ENCODE assay signal across 8 cellular contexts in the genomic region with DNA sequence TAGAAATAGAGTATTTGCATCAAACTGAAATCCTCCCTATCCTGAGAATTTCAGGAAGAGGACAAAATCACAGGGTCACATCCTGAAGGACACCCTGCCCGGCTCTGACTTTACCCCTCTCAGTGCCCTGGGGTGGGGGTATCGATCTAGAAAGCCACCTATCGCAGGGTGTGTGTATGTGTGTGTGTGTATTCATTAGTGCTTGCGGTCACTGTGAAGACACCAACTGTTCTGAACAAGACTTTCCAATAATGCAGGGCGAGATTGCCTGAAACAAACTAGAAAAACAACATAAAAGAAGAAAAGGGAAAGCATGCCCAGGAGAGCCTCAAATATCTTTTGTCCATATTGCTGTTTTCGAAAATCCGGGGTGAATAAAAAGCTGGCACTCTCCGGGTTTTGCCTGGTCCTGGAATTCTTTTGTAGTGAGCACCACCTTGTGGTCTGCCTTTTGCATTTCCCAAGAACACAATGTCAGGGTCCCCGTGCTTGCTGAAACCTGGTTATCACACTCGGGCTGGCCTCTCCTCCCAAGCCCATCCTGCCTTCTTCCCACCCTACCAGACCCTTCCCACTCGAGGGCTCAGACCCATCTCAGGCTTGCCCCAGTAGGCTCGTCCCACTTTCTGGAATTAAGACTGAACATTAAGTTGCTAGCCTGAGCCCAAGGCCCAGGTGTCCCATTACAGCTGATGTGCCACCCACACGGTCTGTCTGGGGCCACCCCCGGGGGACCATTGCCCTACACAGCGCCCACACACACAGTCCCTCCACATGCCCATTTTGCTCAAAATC. TPM values are rescaled to one million over a fixed set of nuclear protein-coding genes. Genes with fewer than 3 reads are reported as not detected.
DNase-seq lines count a peak whose midpoint lies in the region; ATAC-seq and TF ChIP-seq lines count a peak whose summit lies in the region.

No MANE protein-coding gene starts in this region.

- H3K14ac ChIP-seq in trophoblast cell (ENCODE audit: low read length) = peak overlapping the region; percentile 82

- POLR2A ChIA-PET in activated CD4-positive, alpha-beta T cell treated with anti-CD3 and anti-CD28 coated beads, Interleukin-2, amount 10 ng/mL, durations not matched to agents 7 days and 5 days (lab: Charles Lee) = no interaction called here

- H3K79me1 ChIP-seq in trophoblast cell (ENCODE audit: low read length) = peaks cover 28% of the 10 kb centered on the region

- H4K12ac ChIP-seq in trophoblast cell (ENCODE audit: low read depth, low read length) = no peak overlapping the region

- no peaks in the 10 kb centered on the region for H3K27me3 ChIP-seq in trophoblast cell (ENCODE audit: insufficient read depth, low read length)

- no peak overlapping the region for H3K27ac ChIP-seq in trophoblast cell (ENCODE audit: low read depth, low read length)

- H3K27ac Mint-ChIP-seq in activated CD4-positive, alpha-beta T cell treated with anti-CD3 and anti-CD28 coated beads, Interleukin-2, amount 10 ng/mL, durations not matched to agents 7 days and 5 days = no peak overlapping the region
- H3K27ac Mint-ChIP-seq in glutamatergic neuron (ENCODE audit: unreplicated experiment) = no peak overlapping the region

- peak overlapping the region; percentile 76 for H2AK5ac ChIP-seq in trophoblast cell (ENCODE audit: low read length)

- no peak overlapping the region for H3K4me3 ChIP-seq in trophoblast cell (ENCODE audit: low read depth, low read length)

- peak overlapping the region; percentile 71 for H2BK5ac ChIP-seq in trophoblast cell (ENCODE audit: low read depth, low read length, poor library complexity)

- no peaks in the 10 kb centered on the region for H3K27me3 Mint-ChIP-seq in activated CD4-positive, alpha-beta T cell treated with anti-CD3 and anti-CD28 coated beads, Interleukin-2, amount 10 ng/mL, durations not matched to agents 7 days and 5 days
- H3K27me3 Mint-ChIP-seq in glutamatergic neuron (ENCODE audit: unreplicated experiment) = peaks cover 2% of the 10 kb centered on the region

- peak; percentile 66 for DNase-seq in A172 (ENCODE audit: low spot score)
- DNase-seq in GM03348 (ENCODE audit: low spot score) = peak; percentile 85
- peak; percentile 70 for DNase-seq in NCI-H2029 treated with DMSO at 0.1 percent for 48 hours (lab: John Stamatoyannopoulos, UW)
- peak; percentile 26 for DNase-seq in activated CD4-positive, alpha-beta T cell treated with anti-CD3 and anti-CD28 coated beads, Interleukin-2, amount 10 ng/mL, durations not matched to agents 7 days and 5 days
- DNase-seq in glutamatergic neuron = peak; percentile 39
- peak in 1 of 2 donors; percentile 61 for DNase-seq in trophoblast cell

- H3K9me3 Mint-ChIP-seq in activated CD4-positive, alpha-beta T cell treated with anti-CD3 and anti-CD28 coated beads, Interleukin-2, amount 10 ng/mL, durations not matched to agents 7 days and 5 days = no peaks in the 10 kb centered on the region
- no peaks in the 10 kb centered on the region for H3K9me3 Mint-ChIP-seq in glutamatergic neuron (ENCODE audit: unreplicated experiment)

- peaks cover 21 to 25% of the 10 kb centered on the region in 2 experiments for H3K4me1 ChIP-seq in trophoblast cell (ENCODE audit: control insufficient read depth in 1 of 2, insufficient read depth in 2 of 2, low read length in 2 of 2)

- no peak overlapping the region for H3K4me2 ChIP-seq in trophoblast cell (ENCODE audit: low read length)

- no CpG with 5 or more reads among the region's 15 CpGs for WGBS in trophoblast cell (ENCODE audit: extremely low coverage, insufficient coverage, insufficient read length)

- H2BK120ac ChIP-seq in trophoblast cell (ENCODE audit: insufficient read depth, low read length, poor library complexity) = peak overlapping the region; percentile 39

- H3K4me3 Mint-ChIP-seq in activated CD4-positive, alpha-beta T cell treated with anti-CD3 and anti-CD28 coated beads, Interleukin-2, amount 10 ng/mL, durations not matched to agents 7 days and 5 days = no peak overlapping the region
- H3K4me3 Mint-ChIP-seq in glutamatergic neuron (ENCODE audit: unreplicated experiment) = no peak overlapping the region

- H3K23ac ChIP-seq in trophoblast cell (ENCODE audit: low read length) = no peak overlapping the region

- H4K91ac ChIP-seq in trophoblast cell (ENCODE audit: low read depth, low read length) = peak overlapping the region; percentile 79

- H3K36me3 ChIP-seq in trophoblast cell (ENCODE audit: control insufficient read depth in 1 of 2, insufficient read depth in 2 of 2, low read length in 2 of 2) = no peaks in the 10 kb centered on the region

- peak; percentile 45 for TF ChIP-seq CTCF in glutamatergic neuron (IDR thresholded peaks at IDR 0.05; ENCODE audit: partially characterized antibody, unreplicated experiment)

- H3K4me1 Mint-ChIP-seq in activated CD4-positive, alpha-beta T cell treated with anti-CD3 and anti-CD28 coated beads, Interleukin-2, amount 10 ng/mL, durations not matched to agents 7 days and 5 days = peaks cover 11% of the 10 kb centered on the region
- peaks cover 5% of the 10 kb centered on the region for H3K4me1 Mint-ChIP-seq in glutamatergic neuron (ENCODE audit: low read depth, unreplicated experiment)

- CTCF ChIA-PET in activated CD4-positive, alpha-beta T cell treated with anti-CD3 and anti-CD28 coated beads, Interleukin-2, amount 10 ng/mL, durations not matched to agents 7 days and 5 days (lab: Charles Lee) = no interaction called here

- peak overlapping the region; percentile 7 for H3K18ac ChIP-seq in trophoblast cell (ENCODE audit: low read length)

- no peak overlapping the region for H3K9ac ChIP-seq in trophoblast cell (ENCODE audit: low read length)

- no peak overlapping the region for H4K8ac ChIP-seq in trophoblast cell (ENCODE audit: low read depth, low read length)

- peaks cover 2% of the 10 kb centered on the region for H3K79me2 ChIP-seq in trophoblast cell (ENCODE audit: control insufficient read depth, insufficient read depth, low read length, poor library complexity)

- peak overlapping the region; percentile 30 for H2AFZ ChIP-seq in trophoblast cell (ENCODE audit: insufficient read depth, low read length, poor library complexity)

- peak overlapping the region; percentile 30 for H3K4ac ChIP-seq in trophoblast cell (ENCODE audit: low read depth, low read length)

- peak overlapping the region; percentile 81 for H2BK12ac ChIP-seq in trophoblast cell (ENCODE audit: low read length)

- H3K9me3 ChIP-seq in trophoblast cell (ENCODE audit: insufficient read depth, low read depth, low read length) = no peaks in the 10 kb centered on the region

- no peaks in the 10 kb centered on the region for H3K36me3 Mint-ChIP-seq in activated CD4-positive, alpha-beta T cell treated with anti-CD3 and anti-CD28 coated beads, Interleukin-2, amount 10 ng/mL, durations not matched to agents 7 days and 5 days (ENCODE audit: low read depth)
- H3K36me3 Mint-ChIP-seq in glutamatergic neuron (ENCODE audit: unreplicated experiment) = no peaks in the 10 kb centered on the region

- ATAC-seq in HG03135 (IDR thresholded peaks at IDR 0.05; ENCODE audit: unreplicated experiment) (no peak), GM21717 (IDR thresholded peaks at IDR 0.05; ENCODE audit: unreplicated experiment) (no peak)

RNA-seq across cellular contexts. Expression of gene COPS8, which starts 25.0 kb away (rescaled TPM):
- total RNA-seq in A172 (2014; rRNA removed; shearing (Covaris generic)) = 160 and 268 TPM in 2 replicates
- total RNA-seq in activated CD4-positive, alpha-beta T cell treated with anti-CD3 and anti-CD28 coated beads, Interleukin-2, amount 10 ng/mL, durations not matched to agents 7 days and 5 days = 10 to 100 TPM; 43.4 to 50.1 TPM
- 55.8 TPM for total RNA-seq in glutamatergic neuron (ENCODE audit: unreplicated experiment)
- 29.9 and 33.6 TPM in 2 replicates for polyA plus RNA-seq in trophoblast cell (2013)
